Comparison of ENCODE assay signal across 1 cellular context in the genomic region with DNA sequence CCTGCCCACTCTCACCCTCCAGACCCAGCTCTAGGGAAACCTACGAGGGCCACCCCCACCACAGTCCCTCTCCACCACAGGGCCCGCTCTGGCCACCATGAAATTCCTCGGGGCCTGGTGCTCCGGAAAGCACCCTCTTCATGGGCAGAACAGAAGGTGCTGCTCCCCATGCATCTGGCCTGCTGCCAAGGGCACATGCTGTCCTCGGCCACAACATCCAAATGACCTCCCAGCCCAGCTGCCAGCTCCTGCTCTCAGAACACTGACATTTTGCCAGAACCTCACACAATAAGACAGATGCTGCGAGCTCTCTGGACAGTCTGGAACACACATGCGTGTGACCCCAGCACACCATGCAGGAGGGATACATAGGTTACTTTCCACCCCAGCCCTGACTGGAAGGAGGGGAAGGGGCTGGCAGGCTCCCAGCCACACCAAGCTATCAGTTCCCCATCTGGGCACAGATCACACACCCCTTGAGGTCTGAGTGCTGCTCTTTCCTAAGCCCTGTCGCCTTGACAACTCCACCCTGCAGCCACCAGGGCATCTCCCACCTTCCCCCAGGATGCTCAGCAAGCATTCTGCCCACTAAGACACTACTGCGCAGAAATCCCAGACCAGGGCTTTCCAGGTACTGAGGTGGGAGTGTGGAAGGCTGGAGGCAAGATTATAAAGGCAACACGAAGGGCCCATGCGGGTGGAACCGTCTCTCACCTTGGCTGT.
TF ChIP-seq lines count a peak whose summit lies in the region.

No MANE protein-coding gene starts in this region.

TF ChIP-seq in SK-N-SH, 30 proteins besides CTCF, POLR2A, EP300 and RAD21 (continued from another document):
- TF ChIP-seq, protein P1, sequence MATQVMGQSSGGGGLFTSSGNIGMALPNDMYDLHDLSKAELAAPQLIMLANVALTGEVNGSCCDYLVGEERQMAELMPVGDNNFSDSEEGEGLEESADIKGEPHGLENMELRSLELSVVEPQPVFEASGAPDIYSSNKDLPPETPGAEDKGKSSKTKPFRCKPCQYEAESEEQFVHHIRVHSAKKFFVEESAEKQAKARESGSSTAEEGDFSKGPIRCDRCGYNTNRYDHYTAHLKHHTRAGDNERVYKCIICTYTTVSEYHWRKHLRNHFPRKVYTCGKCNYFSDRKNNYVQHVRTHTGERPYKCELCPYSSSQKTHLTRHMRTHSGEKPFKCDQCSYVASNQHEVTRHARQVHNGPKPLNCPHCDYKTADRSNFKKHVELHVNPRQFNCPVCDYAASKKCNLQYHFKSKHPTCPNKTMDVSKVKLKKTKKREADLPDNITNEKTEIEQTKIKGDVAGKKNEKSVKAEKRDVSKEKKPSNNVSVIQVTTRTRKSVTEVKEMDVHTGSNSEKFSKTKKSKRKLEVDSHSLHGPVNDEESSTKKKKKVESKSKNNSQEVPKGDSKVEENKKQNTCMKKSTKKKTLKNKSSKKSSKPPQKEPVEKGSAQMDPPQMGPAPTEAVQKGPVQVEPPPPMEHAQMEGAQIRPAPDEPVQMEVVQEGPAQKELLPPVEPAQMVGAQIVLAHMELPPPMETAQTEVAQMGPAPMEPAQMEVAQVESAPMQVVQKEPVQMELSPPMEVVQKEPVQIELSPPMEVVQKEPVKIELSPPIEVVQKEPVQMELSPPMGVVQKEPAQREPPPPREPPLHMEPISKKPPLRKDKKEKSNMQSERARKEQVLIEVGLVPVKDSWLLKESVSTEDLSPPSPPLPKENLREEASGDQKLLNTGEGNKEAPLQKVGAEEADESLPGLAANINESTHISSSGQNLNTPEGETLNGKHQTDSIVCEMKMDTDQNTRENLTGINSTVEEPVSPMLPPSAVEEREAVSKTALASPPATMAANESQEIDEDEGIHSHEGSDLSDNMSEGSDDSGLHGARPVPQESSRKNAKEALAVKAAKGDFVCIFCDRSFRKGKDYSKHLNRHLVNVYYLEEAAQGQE (IDR thresholded peaks at IDR 0.05; ENCODE audit: low read depth, low read length) = no peak
- peak; percentile 65; the same call in 1 of the 2 replicates for TF ChIP-seq FOXJ3 (CRISPR knock-in tag; IDR thresholded peaks at IDR 0.05)
- TF ChIP-seq TCF12 (IDR thresholded peaks at IDR 0.05) = no peak
- no peak for TF ChIP-seq ELF1 (IDR thresholded peaks at IDR 0.05)
- no peak for TF ChIP-seq RXRA (IDR thresholded peaks at IDR 0.05; ENCODE audit: borderline replicate concordance, low read depth)
- TF ChIP-seq MXI1 (IDR thresholded peaks at IDR 0.05; ENCODE audit: low read depth, low read length) = peak; percentile 91
- TF ChIP-seq RCOR1 (IDR thresholded peaks at IDR 0.05; ENCODE audit: low read length) = no peak
- no peak for TF ChIP-seq EZH2phosphoT487 (IDR thresholded peaks at IDR 0.05; ENCODE audit: borderline replicate concordance, low read depth)
- TF ChIP-seq FOSL2 (IDR thresholded peaks at IDR 0.05; ENCODE audit: borderline replicate concordance, low read depth) = no peak
- no peak for TF ChIP-seq SIN3A (IDR thresholded peaks at IDR 0.05; ENCODE audit: borderline replicate concordance, low read depth, low read length)
- TF ChIP-seq, protein P2, sequence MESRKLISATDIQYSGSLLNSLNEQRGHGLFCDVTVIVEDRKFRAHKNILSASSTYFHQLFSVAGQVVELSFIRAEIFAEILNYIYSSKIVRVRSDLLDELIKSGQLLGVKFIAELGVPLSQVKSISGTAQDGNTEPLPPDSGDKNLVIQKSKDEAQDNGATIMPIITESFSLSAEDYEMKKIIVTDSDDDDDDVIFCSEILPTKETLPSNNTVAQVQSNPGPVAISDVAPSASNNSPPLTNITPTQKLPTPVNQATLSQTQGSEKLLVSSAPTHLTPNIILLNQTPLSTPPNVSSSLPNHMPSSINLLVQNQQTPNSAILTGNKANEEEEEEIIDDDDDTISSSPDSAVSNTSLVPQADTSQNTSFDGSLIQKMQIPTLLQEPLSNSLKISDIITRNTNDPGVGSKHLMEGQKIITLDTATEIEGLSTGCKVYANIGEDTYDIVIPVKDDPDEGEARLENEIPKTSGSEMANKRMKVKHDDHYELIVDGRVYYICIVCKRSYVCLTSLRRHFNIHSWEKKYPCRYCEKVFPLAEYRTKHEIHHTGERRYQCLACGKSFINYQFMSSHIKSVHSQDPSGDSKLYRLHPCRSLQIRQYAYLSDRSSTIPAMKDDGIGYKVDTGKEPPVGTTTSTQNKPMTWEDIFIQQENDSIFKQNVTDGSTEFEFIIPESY (IDR thresholded peaks at IDR 0.05; ENCODE audit: borderline replicate concordance, low read depth) = no peak
- TF ChIP-seq GATA2 (CRISPR knock-in tag; IDR thresholded peaks at IDR 0.05) = peak; percentile 71
